ENCODE assay signal across 23 cellular contexts in genomic region chr11:1669546-1670218, GRCh38. TPM values are rescaled to one million over a fixed set of nuclear protein-coding genes. Genes with fewer than 3 reads are reported as not detected.
DNase-seq lines count a peak whose midpoint lies in the region; ATAC-seq and TF ChIP-seq lines count a peak whose summit lies in the region.
"Had no signal": no experiment of that assay in that cellular context is flagged by ENCODE, and none has a peak within 500 bp of the region (broad histone marks: within the 10 kb centered on the region; RNA-seq: fewer than 3 reads in every experiment).

No MANE protein-coding gene starts in this region.

- no peak for DNase-seq in activated naive CD8-positive, alpha-beta T cell treated with anti-CD3 and anti-CD28 coated beads for 36 hours
- no peak for DNase-seq in activated naive CD8-positive, alpha-beta T cell treated with anti-CD3 and anti-CD28 coated beads, Interleukin-2, amount 50 U/mL, for 24 hours
- DNase-seq in head of caudate nucleus (peak in 22 of 42 donors; percentile 11 to 57 (median 33)), mucosa of gallbladder (ENCODE audit: low spot score) (peak; percentile 36), ureter (ENCODE audit: low spot score) (peak; percentile 41), COR-L47 (lab: John Stamatoyannopoulos, UW) (no peak), HAP-1 (ENCODE audit: low spot score in 2 of 2) (no peak)
- DNase-seq in CD4-positive, alpha-beta T cell = no peak
- DNase-seq: activated CD4-positive, alpha-beta memory T cell treated with anti-CD3 and anti-CD28 coated beads for 36 hours; activated effector memory CD4-positive, alpha-beta T cell treated with Interleukin-2 at 50 U/mL for 16 hours; body of pancreas; foreskin fibroblast; HCEC 1CT; Kasumi-1; NCI-H1048; NCI-H1930; NCI-H226; stimulated activated CD4-positive, alpha-beta T cell treated with anti-CD3 and anti-CD28 coated beads, Interleukin-1b, Interleukin-23, amount 100 ng/mL, for 48 hours had no signal

- H3K4me3 ChIP-seq in HAP-1 = no peak overlapping the region
- H3K4me3 ChIP-seq: BLaER1, body of pancreas, prostate gland had no signal

- H3K27ac Mint-ChIP-seq in activated naive CD8-positive, alpha-beta T cell treated with anti-CD3 and anti-CD28 coated beads for 36 hours = peak overlapping the region; percentile 9
- no peak overlapping the region for H3K27ac Mint-ChIP-seq in activated naive CD8-positive, alpha-beta T cell treated with anti-CD3 and anti-CD28 coated beads, Interleukin-2, amount 50 U/mL, for 24 hours
- H3K27ac Mint-ChIP-seq in CD4-positive, alpha-beta T cell = no peak overlapping the region
- H3K27ac Mint-ChIP-seq: activated CD4-positive, alpha-beta memory T cell treated with anti-CD3 and anti-CD28 coated beads for 36 hours had no signal

- POLR2A ChIA-PET in CD4-positive, alpha-beta T cell (lab: Charles Lee) = no interaction called here

- H3K27me3 Mint-ChIP-seq in activated naive CD8-positive, alpha-beta T cell treated with anti-CD3 and anti-CD28 coated beads for 36 hours = peaks cover 39% of the 10 kb centered on the region
- peaks cover 35% of the 10 kb centered on the region for H3K27me3 Mint-ChIP-seq in activated naive CD8-positive, alpha-beta T cell treated with anti-CD3 and anti-CD28 coated beads, Interleukin-2, amount 50 U/mL, for 24 hours
- H3K27me3 Mint-ChIP-seq in CD4-positive, alpha-beta T cell = peaks cover 20% of the 10 kb centered on the region

- ATAC-seq in activated naive CD8-positive, alpha-beta T cell treated with anti-CD3 and anti-CD28 coated beads, Interleukin-2, amount 50 U/mL, for 24 hours = no peak
- ATAC-seq in CD4-positive, alpha-beta T cell (ENCODE audit: poor library complexity) = no peak
- ATAC-seq: body of pancreas had no signal

- no peaks in the 10 kb centered on the region for H3K9me3 Mint-ChIP-seq in activated naive CD8-positive, alpha-beta T cell treated with anti-CD3 and anti-CD28 coated beads for 36 hours
- no peaks in the 10 kb centered on the region for H3K9me3 Mint-ChIP-seq in activated naive CD8-positive, alpha-beta T cell treated with anti-CD3 and anti-CD28 coated beads, Interleukin-2, amount 50 U/mL, for 24 hours
- H3K9me3 Mint-ChIP-seq in CD4-positive, alpha-beta T cell = no peaks in the 10 kb centered on the region
- H3K9me3 Mint-ChIP-seq: activated CD4-positive, alpha-beta memory T cell treated with anti-CD3 and anti-CD28 coated beads for 36 hours had no signal

- no peaks in the 10 kb centered on the region for H3K36me3 Mint-ChIP-seq in activated naive CD8-positive, alpha-beta T cell treated with anti-CD3 and anti-CD28 coated beads for 36 hours
- H3K36me3 Mint-ChIP-seq in activated naive CD8-positive, alpha-beta T cell treated with anti-CD3 and anti-CD28 coated beads, Interleukin-2, amount 50 U/mL, for 24 hours (ENCODE audit: low read depth) = no peaks in the 10 kb centered on the region
- H3K36me3 Mint-ChIP-seq in CD4-positive, alpha-beta T cell (ENCODE audit: low read depth) = no peaks in the 10 kb centered on the region
- H3K36me3 Mint-ChIP-seq: activated CD4-positive, alpha-beta memory T cell treated with anti-CD3 and anti-CD28 coated beads for 36 hours had no signal

- TF ChIP-seq CTCF in CD4-positive, alpha-beta T cell (IDR thresholded peaks at IDR 0.05) = no peak

- peaks cover 22% of the 10 kb centered on the region for H3K27me3 ChIP-seq in CD4-positive, alpha-beta T cell (ENCODE audit: control insufficient read depth, insufficient read depth, low read length)
- H3K27me3 ChIP-seq in HAP-1 (ENCODE audit: low read depth) = peaks cover 42% of the 10 kb centered on the region
- H3K27me3 ChIP-seq: body of pancreas had no signal

- H3K36me3 ChIP-seq in HAP-1 (replicated peaks) = no peaks in the 10 kb centered on the region
- H3K36me3 ChIP-seq: BLaER1, prostate gland had no signal

- no peaks in the 10 kb centered on the region for H3K9me3 ChIP-seq in CD4-positive, alpha-beta T cell (ENCODE audit: control insufficient read depth, low read length)
- no peaks in the 10 kb centered on the region for H3K9me3 ChIP-seq in HAP-1
- H3K9me3 ChIP-seq: BLaER1, body of pancreas, prostate gland had no signal

- H3K4me3 Mint-ChIP-seq in activated naive CD8-positive, alpha-beta T cell treated with anti-CD3 and anti-CD28 coated beads for 36 hours = no peak overlapping the region
- no peak overlapping the region for H3K4me3 Mint-ChIP-seq in activated naive CD8-positive, alpha-beta T cell treated with anti-CD3 and anti-CD28 coated beads, Interleukin-2, amount 50 U/mL, for 24 hours
- no peak overlapping the region for H3K4me3 Mint-ChIP-seq in CD4-positive, alpha-beta T cell
- H3K4me3 Mint-ChIP-seq: activated CD4-positive, alpha-beta memory T cell treated with anti-CD3 and anti-CD28 coated beads for 36 hours had no signal

- no peaks in the 10 kb centered on the region for H3K4me1 ChIP-seq in HAP-1
- H3K4me1 ChIP-seq: BLaER1, prostate gland had no signal

- intact Hi-C loops in head of caudate nucleus (cut with DNase I) = no loop called here
- intact Hi-C loops in CD4-positive, alpha-beta T cell (cut with DNase I, micrococcal nuclease) = no loop called here

- H3K27ac ChIP-seq in CD4-positive, alpha-beta T cell (ENCODE audit: low read depth, low read length) = no peak overlapping the region
- H3K27ac ChIP-seq: BLaER1, body of pancreas, prostate gland had no signal

- in situ Hi-C loops in HAP-1 (cut with MboI; ENCODE audit: low sequenced_read_pairs) = no loop called here

- CTCF ChIA-PET in CD4-positive, alpha-beta T cell (lab: Charles Lee) = no interaction called here

- H3K4me1 Mint-ChIP-seq in activated naive CD8-positive, alpha-beta T cell treated with anti-CD3 and anti-CD28 coated beads for 36 hours = peaks cover 11% of the 10 kb centered on the region
- H3K4me1 Mint-ChIP-seq in activated naive CD8-positive, alpha-beta T cell treated with anti-CD3 and anti-CD28 coated beads, Interleukin-2, amount 50 U/mL, for 24 hours = peaks cover 5% of the 10 kb centered on the region
- H3K4me1 Mint-ChIP-seq in CD4-positive, alpha-beta T cell (ENCODE audit: low read depth) = no peaks in the 10 kb centered on the region

RNA-seq across cellular contexts. Expression of gene KRTAP5-6, which starts 27.3 kb away (rescaled TPM):
- not detected for total RNA-seq in activated naive CD8-positive, alpha-beta T cell treated with anti-CD3 and anti-CD28 coated beads for 36 hours
- not detected for total RNA-seq in mucosa of gallbladder
- total RNA-seq in ureter = not detected
- not detected for total RNA-seq in CD4-positive, alpha-beta T cell
- total RNA-seq: activated CD4-positive, alpha-beta memory T cell treated with anti-CD3 and anti-CD28 coated beads for 36 hours; body of pancreas; epithelial cell of proximal tubule; prostate gland; skeletal muscle tissue; temporal lobe had no signal

RNA-seq across cellular contexts. Expression of gene KRTAP5-5, which starts 40.1 kb away (rescaled TPM):
- not detected for total RNA-seq in activated naive CD8-positive, alpha-beta T cell treated with anti-CD3 and anti-CD28 coated beads for 36 hours
- 1.6 TPM for total RNA-seq in mucosa of gallbladder
- total RNA-seq in ureter = not detected
- total RNA-seq in CD4-positive, alpha-beta T cell = not detected
- total RNA-seq: activated CD4-positive, alpha-beta memory T cell treated with anti-CD3 and anti-CD28 coated beads for 36 hours; body of pancreas; epithelial cell of proximal tubule; prostate gland; skeletal muscle tissue; temporal lobe had no signal

RNA-seq across cellular contexts. Expression of gene KRTAP5-4, which starts 47.7 kb away (rescaled TPM):
- total RNA-seq in activated naive CD8-positive, alpha-beta T cell treated with anti-CD3 and anti-CD28 coated beads for 36 hours = not detected
- total RNA-seq in mucosa of gallbladder = not detected
- total RNA-seq in ureter = not detected
- not detected for total RNA-seq in CD4-positive, alpha-beta T cell
- total RNA-seq: activated CD4-positive, alpha-beta memory T cell treated with anti-CD3 and anti-CD28 coated beads for 36 hours; body of pancreas; epithelial cell of proximal tubule; prostate gland; skeletal muscle tissue had no signal

Comparison
In these comparisons a context has a peak if more than half of its experiments do, and no peak if none do; other contexts are left out.
1. DNase-seq: peak in head of caudate nucleus (22 of 42), mucosa of gallbladder (single experiment) and ureter (single experiment); none in activated naive CD8-positive, alpha-beta T cell treated with anti-CD3 and anti-CD28 coated beads for 36 hours (single experiment), activated naive CD8-positive, alpha-beta T cell treated with anti-CD3 and anti-CD28 coated beads, Interleukin-2, amount 50 U/mL, for 24 hours (single experiment), CD4-positive, alpha-beta T cell (0 of 10), COR-L47 (single experiment) and HAP-1 (0 of 2).